Comparison of ENCODE assay signal across 1 cellular context in the genomic region with DNA sequence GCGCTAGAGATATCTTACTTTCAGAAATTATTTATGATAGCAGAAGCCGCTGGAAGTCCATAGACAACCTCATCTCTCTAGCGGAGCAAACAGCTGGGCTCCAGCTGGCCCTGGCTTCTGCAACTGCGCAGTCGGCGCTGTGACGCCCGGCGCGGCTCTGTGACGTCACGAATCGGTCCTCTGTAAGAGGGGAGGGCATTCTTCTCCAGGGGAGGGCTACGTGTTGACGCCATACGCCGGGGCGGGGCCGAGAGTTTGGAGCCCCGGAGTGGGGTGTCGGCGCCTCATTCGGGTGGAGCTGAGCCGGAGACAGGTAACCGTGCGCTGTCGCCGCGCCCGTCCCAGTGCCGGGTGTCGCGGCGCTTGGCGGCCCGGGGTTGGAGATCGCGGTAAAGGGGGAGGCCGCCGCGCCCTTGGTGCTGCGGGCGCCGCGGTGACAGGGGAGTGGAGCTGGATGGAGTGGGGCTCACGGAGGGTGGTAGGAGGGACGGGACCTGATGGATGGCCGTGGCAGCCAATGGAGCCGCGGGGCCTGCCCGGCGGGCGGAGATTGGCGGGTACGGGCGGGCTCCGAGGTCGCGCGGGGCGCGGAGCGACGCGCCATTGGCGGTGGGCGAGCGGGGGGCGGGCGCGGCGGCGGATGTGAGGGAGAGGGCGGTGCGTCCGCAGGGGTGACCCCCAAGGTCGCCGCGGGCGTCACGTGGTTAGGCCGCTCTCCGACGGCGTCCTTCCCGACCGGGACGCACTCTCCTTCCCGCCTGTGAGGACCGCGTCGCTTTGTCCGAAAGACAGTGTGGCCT.
TF ChIP-seq lines count a peak whose summit lies in the region.

A gene (plus strand): TSS at position 287 of the 800 bp plus-strand sequence. CDS start 17,717 bp downstream, outside the sequence.

TF ChIP-seq in HepG2, 621 proteins besides CTCF, POLR2A, EP300 and RAD21 (continued from another document and continues in another):
- TF ChIP-seq, protein P1, sequence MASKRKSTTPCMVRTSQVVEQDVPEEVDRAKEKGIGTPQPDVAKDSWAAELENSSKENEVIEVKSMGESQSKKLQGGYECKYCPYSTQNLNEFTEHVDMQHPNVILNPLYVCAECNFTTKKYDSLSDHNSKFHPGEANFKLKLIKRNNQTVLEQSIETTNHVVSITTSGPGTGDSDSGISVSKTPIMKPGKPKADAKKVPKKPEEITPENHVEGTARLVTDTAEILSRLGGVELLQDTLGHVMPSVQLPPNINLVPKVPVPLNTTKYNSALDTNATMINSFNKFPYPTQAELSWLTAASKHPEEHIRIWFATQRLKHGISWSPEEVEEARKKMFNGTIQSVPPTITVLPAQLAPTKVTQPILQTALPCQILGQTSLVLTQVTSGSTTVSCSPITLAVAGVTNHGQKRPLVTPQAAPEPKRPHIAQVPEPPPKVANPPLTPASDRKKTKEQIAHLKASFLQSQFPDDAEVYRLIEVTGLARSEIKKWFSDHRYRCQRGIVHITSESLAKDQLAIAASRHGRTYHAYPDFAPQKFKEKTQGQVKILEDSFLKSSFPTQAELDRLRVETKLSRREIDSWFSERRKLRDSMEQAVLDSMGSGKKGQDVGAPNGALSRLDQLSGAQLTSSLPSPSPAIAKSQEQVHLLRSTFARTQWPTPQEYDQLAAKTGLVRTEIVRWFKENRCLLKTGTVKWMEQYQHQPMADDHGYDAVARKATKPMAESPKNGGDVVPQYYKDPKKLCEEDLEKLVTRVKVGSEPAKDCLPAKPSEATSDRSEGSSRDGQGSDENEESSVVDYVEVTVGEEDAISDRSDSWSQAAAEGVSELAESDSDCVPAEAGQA (IDR thresholded peaks at IDR 0.05; ENCODE audit: low read depth) = peak; percentile 98
- TF ChIP-seq, protein P1 (CRISPR knock-in tag; IDR thresholded peaks at IDR 0.05; ENCODE audit: borderline replicate concordance) = no peak
- TF ChIP-seq KMT2A (CRISPR knock-in tag; IDR thresholded peaks at IDR 0.05) = peak; percentile 86
- 0 out of 2 replicates have a peak, but pooled peaks have one; percentile 66 for TF ChIP-seq FOXM1 (CRISPR knock-in tag; IDR thresholded peaks at IDR 0.05)
- TF ChIP-seq, protein P2, sequence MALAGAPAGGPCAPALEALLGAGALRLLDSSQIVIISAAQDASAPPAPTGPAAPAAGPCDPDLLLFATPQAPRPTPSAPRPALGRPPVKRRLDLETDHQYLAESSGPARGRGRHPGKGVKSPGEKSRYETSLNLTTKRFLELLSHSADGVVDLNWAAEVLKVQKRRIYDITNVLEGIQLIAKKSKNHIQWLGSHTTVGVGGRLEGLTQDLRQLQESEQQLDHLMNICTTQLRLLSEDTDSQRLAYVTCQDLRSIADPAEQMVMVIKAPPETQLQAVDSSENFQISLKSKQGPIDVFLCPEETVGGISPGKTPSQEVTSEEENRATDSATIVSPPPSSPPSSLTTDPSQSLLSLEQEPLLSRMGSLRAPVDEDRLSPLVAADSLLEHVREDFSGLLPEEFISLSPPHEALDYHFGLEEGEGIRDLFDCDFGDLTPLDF (CRISPR knock-in tag; IDR thresholded peaks at IDR 0.05) = peak; percentile 50; the same call in 1 of the 2 replicates
- 0 out of 2 replicates have a peak, but pooled peaks have one; percentile 64 for TF ChIP-seq ZNF816 (CRISPR knock-in tag; IDR thresholded peaks at IDR 0.05; ENCODE audit: borderline replicate concordance)
- peak; percentile 81 for TF ChIP-seq YEATS2 (CRISPR knock-in tag; IDR thresholded peaks at IDR 0.05; ENCODE audit: borderline replicate concordance)
- no peak for TF ChIP-seq TCF12 (IDR thresholded peaks at IDR 0.05)
- peak; percentile 84 for TF ChIP-seq TCF12 (CRISPR knock-in tag; IDR thresholded peaks at IDR 0.05)
- peak; percentile 79 for TF ChIP-seq KDM5B (CRISPR knock-in tag; IDR thresholded peaks at IDR 0.05; ENCODE audit: borderline replicate concordance)
- peak; percentile 79 for TF ChIP-seq ZNF883 (CRISPR knock-in tag; IDR thresholded peaks at IDR 0.05; ENCODE audit: not compliant biosample characterization)
- peak; percentile 57; the same call in 1 of the 2 replicates for TF ChIP-seq ZSCAN9 (CRISPR knock-in tag; IDR thresholded peaks at IDR 0.05; ENCODE audit: borderline replicate concordance)
- TF ChIP-seq, protein P3, sequence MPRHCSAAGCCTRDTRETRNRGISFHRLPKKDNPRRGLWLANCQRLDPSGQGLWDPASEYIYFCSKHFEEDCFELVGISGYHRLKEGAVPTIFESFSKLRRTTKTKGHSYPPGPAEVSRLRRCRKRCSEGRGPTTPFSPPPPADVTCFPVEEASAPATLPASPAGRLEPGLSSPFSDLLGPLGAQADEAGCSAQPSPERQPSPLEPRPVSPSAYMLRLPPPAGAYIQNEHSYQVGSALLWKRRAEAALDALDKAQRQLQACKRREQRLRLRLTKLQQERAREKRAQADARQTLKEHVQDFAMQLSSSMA (CRISPR knock-in tag; IDR thresholded peaks at IDR 0.05) = peak; percentile 57; the same call in 1 of the 2 replicates
- TF ChIP-seq ZKSCAN1 (IDR thresholded peaks at IDR 0.05; ENCODE audit: low read length) = no peak
- no peak for TF ChIP-seq BRCA1 (CRISPR knock-in tag; IDR thresholded peaks at IDR 0.05)
- TF ChIP-seq CBFB (CRISPR knock-in tag; IDR thresholded peaks at IDR 0.05) = peak; percentile 69; the same call in 1 of the 2 replicates
- TF ChIP-seq SPEN (CRISPR knock-in tag; IDR thresholded peaks at IDR 0.05; ENCODE audit: low read depth) = peak; percentile 66
- TF ChIP-seq KMT2B (CRISPR knock-in tag; IDR thresholded peaks at IDR 0.05) = peak; percentile 90
- no peak; the same call in 1 of the 2 replicates for TF ChIP-seq ZIK1 (CRISPR knock-in tag; IDR thresholded peaks at IDR 0.05; ENCODE audit: borderline replicate concordance, low read depth)
- 0 out of 2 replicates have a peak, but pooled peaks have one; percentile 59 for TF ChIP-seq SIN3B (IDR thresholded peaks at IDR 0.05; ENCODE audit: low read length)
- TF ChIP-seq, protein P4, sequence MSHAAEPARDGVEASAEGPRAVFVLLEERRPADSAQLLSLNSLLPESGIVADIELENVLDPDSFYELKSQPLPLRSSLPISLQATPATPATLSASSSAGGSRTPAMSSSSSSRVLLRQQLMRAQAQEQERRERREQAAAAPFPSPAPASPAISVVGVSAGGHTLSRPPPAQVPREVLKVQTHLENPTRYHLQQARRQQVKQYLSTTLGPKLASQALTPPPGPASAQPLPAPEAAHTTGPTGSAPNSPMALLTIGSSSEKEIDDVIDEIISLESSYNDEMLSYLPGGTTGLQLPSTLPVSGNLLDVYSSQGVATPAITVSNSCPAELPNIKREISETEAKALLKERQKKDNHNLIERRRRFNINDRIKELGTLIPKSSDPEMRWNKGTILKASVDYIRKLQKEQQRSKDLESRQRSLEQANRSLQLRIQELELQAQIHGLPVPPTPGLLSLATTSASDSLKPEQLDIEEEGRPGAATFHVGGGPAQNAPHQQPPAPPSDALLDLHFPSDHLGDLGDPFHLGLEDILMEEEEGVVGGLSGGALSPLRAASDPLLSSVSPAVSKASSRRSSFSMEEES (CRISPR knock-in tag; IDR thresholded peaks at IDR 0.05) = peak; percentile 88
- TF ChIP-seq, protein P5, sequence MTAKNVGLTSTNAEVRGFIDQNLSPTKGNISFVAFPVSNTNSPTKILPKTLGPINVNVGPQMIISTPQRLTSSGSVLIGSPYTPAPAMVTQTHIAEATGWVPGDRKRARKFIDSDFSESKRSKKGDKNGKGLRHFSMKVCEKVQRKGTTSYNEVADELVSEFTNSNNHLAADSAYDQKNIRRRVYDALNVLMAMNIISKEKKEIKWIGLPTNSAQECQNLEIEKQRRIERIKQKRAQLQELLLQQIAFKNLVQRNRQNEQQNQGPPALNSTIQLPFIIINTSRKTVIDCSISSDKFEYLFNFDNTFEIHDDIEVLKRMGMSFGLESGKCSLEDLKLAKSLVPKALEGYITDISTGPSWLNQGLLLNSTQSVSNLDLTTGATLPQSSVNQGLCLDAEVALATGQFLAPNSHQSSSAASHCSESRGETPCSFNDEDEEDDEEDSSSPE (CRISPR knock-in tag; IDR thresholded peaks at IDR 0.05) = peak; percentile 86
- TF ChIP-seq NR2F6 (IDR thresholded peaks at IDR 0.05) = 0 out of 2 replicates have a peak, but pooled peaks have one; percentile 27
- peak; percentile 83 for TF ChIP-seq NR2F6 (CRISPR knock-in tag; IDR thresholded peaks at IDR 0.05)
- TF ChIP-seq, protein P6, sequence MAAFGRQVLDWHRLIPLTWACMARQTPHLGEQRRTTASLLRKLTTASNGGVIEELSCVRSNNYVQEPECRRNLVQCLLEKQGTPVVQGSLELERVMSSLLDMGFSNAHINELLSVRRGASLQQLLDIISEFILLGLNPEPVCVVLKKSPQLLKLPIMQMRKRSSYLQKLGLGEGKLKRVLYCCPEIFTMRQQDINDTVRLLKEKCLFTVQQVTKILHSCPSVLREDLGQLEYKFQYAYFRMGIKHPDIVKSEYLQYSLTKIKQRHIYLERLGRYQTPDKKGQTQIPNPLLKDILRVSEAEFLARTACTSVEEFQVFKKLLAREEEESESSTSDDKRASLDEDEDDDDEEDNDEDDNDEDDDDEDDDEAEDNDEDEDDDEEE (CRISPR knock-in tag; IDR thresholded peaks at IDR 0.05) = no peak; the same call in 1 of the 2 replicates
- no peak for TF ChIP-seq ZNF569 (CRISPR knock-in tag; IDR thresholded peaks at IDR 0.05; ENCODE audit: borderline replicate concordance)
- no peak for TF ChIP-seq LCORL (IDR thresholded peaks at IDR 0.05)
- TF ChIP-seq LCORL (CRISPR knock-in tag; IDR thresholded peaks at IDR 0.05) = peak; percentile 36; the same call in 1 of the 2 replicates
- TF ChIP-seq SETDB1 (CRISPR knock-in tag; IDR thresholded peaks at IDR 0.05; ENCODE audit: borderline replicate concordance) = no peak
- peak; percentile 66; the same call in 1 of the 2 replicates for TF ChIP-seq ZNF331 (CRISPR knock-in tag; IDR thresholded peaks at IDR 0.05)
- TF ChIP-seq ZNF326 (CRISPR knock-in tag; IDR thresholded peaks at IDR 0.05; ENCODE audit: borderline replicate concordance) = no peak
- TF ChIP-seq, protein P7, sequence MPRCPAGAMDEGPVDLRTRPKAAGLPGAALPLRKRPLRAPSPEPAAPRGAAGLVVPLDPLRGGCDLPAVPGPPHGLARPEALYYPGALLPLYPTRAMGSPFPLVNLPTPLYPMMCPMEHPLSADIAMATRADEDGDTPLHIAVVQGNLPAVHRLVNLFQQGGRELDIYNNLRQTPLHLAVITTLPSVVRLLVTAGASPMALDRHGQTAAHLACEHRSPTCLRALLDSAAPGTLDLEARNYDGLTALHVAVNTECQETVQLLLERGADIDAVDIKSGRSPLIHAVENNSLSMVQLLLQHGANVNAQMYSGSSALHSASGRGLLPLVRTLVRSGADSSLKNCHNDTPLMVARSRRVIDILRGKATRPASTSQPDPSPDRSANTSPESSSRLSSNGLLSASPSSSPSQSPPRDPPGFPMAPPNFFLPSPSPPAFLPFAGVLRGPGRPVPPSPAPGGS (CRISPR knock-in tag; IDR thresholded peaks at IDR 0.05) = peak; percentile 77; the same call in 1 of the 2 replicates
- no peak for TF ChIP-seq ZNF225 (CRISPR knock-in tag; IDR thresholded peaks at IDR 0.05)
- TF ChIP-seq, protein P8, sequence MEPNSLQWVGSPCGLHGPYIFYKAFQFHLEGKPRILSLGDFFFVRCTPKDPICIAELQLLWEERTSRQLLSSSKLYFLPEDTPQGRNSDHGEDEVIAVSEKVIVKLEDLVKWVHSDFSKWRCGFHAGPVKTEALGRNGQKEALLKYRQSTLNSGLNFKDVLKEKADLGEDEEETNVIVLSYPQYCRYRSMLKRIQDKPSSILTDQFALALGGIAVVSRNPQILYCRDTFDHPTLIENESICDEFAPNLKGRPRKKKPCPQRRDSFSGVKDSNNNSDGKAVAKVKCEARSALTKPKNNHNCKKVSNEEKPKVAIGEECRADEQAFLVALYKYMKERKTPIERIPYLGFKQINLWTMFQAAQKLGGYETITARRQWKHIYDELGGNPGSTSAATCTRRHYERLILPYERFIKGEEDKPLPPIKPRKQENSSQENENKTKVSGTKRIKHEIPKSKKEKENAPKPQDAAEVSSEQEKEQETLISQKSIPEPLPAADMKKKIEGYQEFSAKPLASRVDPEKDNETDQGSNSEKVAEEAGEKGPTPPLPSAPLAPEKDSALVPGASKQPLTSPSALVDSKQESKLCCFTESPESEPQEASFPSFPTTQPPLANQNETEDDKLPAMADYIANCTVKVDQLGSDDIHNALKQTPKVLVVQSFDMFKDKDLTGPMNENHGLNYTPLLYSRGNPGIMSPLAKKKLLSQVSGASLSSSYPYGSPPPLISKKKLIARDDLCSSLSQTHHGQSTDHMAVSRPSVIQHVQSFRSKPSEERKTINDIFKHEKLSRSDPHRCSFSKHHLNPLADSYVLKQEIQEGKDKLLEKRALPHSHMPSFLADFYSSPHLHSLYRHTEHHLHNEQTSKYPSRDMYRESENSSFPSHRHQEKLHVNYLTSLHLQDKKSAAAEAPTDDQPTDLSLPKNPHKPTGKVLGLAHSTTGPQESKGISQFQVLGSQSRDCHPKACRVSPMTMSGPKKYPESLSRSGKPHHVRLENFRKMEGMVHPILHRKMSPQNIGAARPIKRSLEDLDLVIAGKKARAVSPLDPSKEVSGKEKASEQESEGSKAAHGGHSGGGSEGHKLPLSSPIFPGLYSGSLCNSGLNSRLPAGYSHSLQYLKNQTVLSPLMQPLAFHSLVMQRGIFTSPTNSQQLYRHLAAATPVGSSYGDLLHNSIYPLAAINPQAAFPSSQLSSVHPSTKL (CRISPR knock-in tag; IDR thresholded peaks at IDR 0.05) = peak; percentile 49; the same call in 1 of the 2 replicates
- TF ChIP-seq ELF1 (CRISPR knock-in tag; IDR thresholded peaks at IDR 0.05) = peak; percentile 37; the same call in 1 of the 2 replicates
- TF ChIP-seq HNRNPK (IDR thresholded peaks at IDR 0.05; ENCODE audit: low read depth, low read length, poor library complexity, severe bottlenecking) = peak; percentile 98
- TF ChIP-seq TSC22D2 (CRISPR knock-in tag; IDR thresholded peaks at IDR 0.05; ENCODE audit: borderline replicate concordance) = no peak; the same call in 1 of the 2 replicates
- peak; percentile 4; the same call in 1 of the 2 replicates for TF ChIP-seq DR1 (CRISPR knock-in tag; IDR thresholded peaks at IDR 0.05)
